26 cellular contexts compared by ENCODE assay signal in the genomic region with DNA sequence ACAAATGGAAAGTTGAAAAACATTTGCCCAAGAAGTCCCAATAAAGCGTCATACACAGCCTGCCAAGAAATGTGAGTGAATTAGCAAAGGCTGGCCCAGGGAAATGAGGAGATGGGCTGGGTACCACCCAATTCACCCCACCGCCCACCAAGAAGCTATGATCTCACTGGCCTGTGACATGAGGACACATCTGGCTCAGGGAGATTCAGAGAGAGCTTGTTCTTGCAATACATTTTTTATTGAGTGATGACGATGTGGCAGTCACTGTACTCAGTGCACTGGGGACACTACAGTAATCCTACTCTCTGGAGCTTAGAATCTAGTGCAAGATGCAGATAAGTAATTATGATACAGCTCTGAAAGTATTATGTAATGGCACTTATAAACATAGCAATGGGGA.
"Had no signal": no experiment of that assay in that cellular context is flagged by ENCODE, and none has a peak within 500 bp of the region (broad histone marks: within the 10 kb centered on the region; RNA-seq: fewer than 3 reads in every experiment).

No MANE protein-coding gene starts in this region.

- H3K27me3 ChIP-seq: colonic mucosa, gastrocnemius medialis, heart right ventricle had no signal

- DNase-seq: activated B cell treated with CpG ODN at 0.5 μM for 24 hours; activated CD4-positive, alpha-beta memory T cell treated with anti-CD3 and anti-CD28 coated beads for 36 hours; activated CD4-positive, alpha-beta T cell treated with anti-CD3 and anti-CD28 coated beads for 48 hours; activated CD4-positive, alpha-beta T cell treated with anti-CD3 and anti-CD28 coated beads, Interleukin-2, amount 50 U/mL, for 1 hour; activated CD8-positive, alpha-beta memory T cell treated with anti-CD3 and anti-CD28 coated beads, Interleukin-2, amount 10 ng/mL, durations not matched to agents 7 days and 5 days; activated CD8-positive, alpha-beta memory T cell treated with anti-CD3 and anti-CD28 coated beads, Interleukin-2, amount 50 U/mL, for 48 hours; activated CD8-positive, alpha-beta T cell treated with anti-CD3 and anti-CD28 coated beads, Interleukin-2, amount 10 ng/mL, durations not matched to agents 7 days and 5 days; activated gamma-delta T cell; activated naive CD4-positive, alpha-beta T cell; activated naive CD4-positive, alpha-beta T cell treated with anti-CD3 and anti-CD28 coated beads, Interleukin-2, amount 10 ng/mL, durations not matched to agents 7 days and 5 days; activated naive CD8-positive, alpha-beta T cell treated with anti-CD3 and anti-CD28 coated beads, Interleukin-2, amount 10 ng/mL, durations not matched to agents 7 days and 5 days; activated T-cell treated with anti-CD3 and anti-CD28 coated beads for 4 hours; activated T-cell treated with anti-CD3 and anti-CD28 coated beads, Interleukin-2, amount 50 U/mL, for 24 hours; activated T-cell treated with anti-CD3 and anti-CD28 coated beads, Interleukin-2, amount 50 U/mL, for 72 hours; colonic mucosa; effector CD8-positive, alpha-beta T cell; foreskin keratinocyte; gastrocnemius medialis; heart right ventricle; T-helper 1 cell; T-helper 17 cell; T1000; WERI-Rb-1 had no signal

- H3K27ac Mint-ChIP-seq: activated B cell treated with CpG ODN at 0.5 μM for 24 hours; activated CD4-positive, alpha-beta memory T cell treated with anti-CD3 and anti-CD28 coated beads for 36 hours; activated CD8-positive, alpha-beta memory T cell treated with anti-CD3 and anti-CD28 coated beads, Interleukin-2, amount 10 ng/mL, durations not matched to agents 7 days and 5 days; activated CD8-positive, alpha-beta T cell treated with anti-CD3 and anti-CD28 coated beads, Interleukin-2, amount 10 ng/mL, durations not matched to agents 7 days and 5 days; activated naive CD4-positive, alpha-beta T cell treated with anti-CD3 and anti-CD28 coated beads, Interleukin-2, amount 10 ng/mL, durations not matched to agents 7 days and 5 days; activated naive CD4-positive, alpha-beta T cell treated with anti-CD3 and anti-CD28 coated beads, Interleukin-2, amount 50 U/mL, for 72 hours; activated naive CD8-positive, alpha-beta T cell treated with anti-CD3 and anti-CD28 coated beads, Interleukin-2, amount 10 ng/mL, durations not matched to agents 7 days and 5 days; activated T-cell treated with anti-CD3 and anti-CD28 coated beads, Interleukin-2, amount 50 U/mL, for 24 hours; activated T-cell treated with anti-CD3 and anti-CD28 coated beads, Interleukin-2, amount 50 U/mL, for 72 hours; T-helper 17 cell; T-helper 2 cell treated with Interferon-gamma antibody and Interleukin-4, amounts not matched to agents 5 μg/mL and 100 μg/mL, for 36 hours had no signal

- H3K27ac ChIP-seq: colonic mucosa, epithelial cell of prostate, foreskin keratinocyte, gastrocnemius medialis, heart right ventricle, WERI-Rb-1 had no signal

- H3K4me3 Mint-ChIP-seq: activated B cell treated with CpG ODN at 0.5 μM for 24 hours; activated CD4-positive, alpha-beta memory T cell treated with anti-CD3 and anti-CD28 coated beads for 36 hours; activated CD8-positive, alpha-beta memory T cell treated with anti-CD3 and anti-CD28 coated beads, Interleukin-2, amount 10 ng/mL, durations not matched to agents 7 days and 5 days; activated CD8-positive, alpha-beta T cell treated with anti-CD3 and anti-CD28 coated beads, Interleukin-2, amount 10 ng/mL, durations not matched to agents 7 days and 5 days; activated naive CD4-positive, alpha-beta T cell treated with anti-CD3 and anti-CD28 coated beads, Interleukin-2, amount 10 ng/mL, durations not matched to agents 7 days and 5 days; activated naive CD8-positive, alpha-beta T cell treated with anti-CD3 and anti-CD28 coated beads, Interleukin-2, amount 10 ng/mL, durations not matched to agents 7 days and 5 days; activated T-cell treated with anti-CD3 and anti-CD28 coated beads, Interleukin-2, amount 50 U/mL, for 24 hours; activated T-cell treated with anti-CD3 and anti-CD28 coated beads, Interleukin-2, amount 50 U/mL, for 72 hours; T-helper 17 cell; T-helper 2 cell treated with Interferon-gamma antibody and Interleukin-4, amounts not matched to agents 5 μg/mL and 100 μg/mL, for 36 hours had no signal

- H3K36me3 Mint-ChIP-seq: activated CD4-positive, alpha-beta memory T cell treated with anti-CD3 and anti-CD28 coated beads for 36 hours; activated CD8-positive, alpha-beta memory T cell treated with anti-CD3 and anti-CD28 coated beads, Interleukin-2, amount 10 ng/mL, durations not matched to agents 7 days and 5 days; activated naive CD4-positive, alpha-beta T cell treated with anti-CD3 and anti-CD28 coated beads, Interleukin-2, amount 10 ng/mL, durations not matched to agents 7 days and 5 days had no signal

- H3K36me3 ChIP-seq: colonic mucosa, gastrocnemius medialis, heart right ventricle, WERI-Rb-1 had no signal

- H3K4me1 ChIP-seq: colonic mucosa, foreskin keratinocyte had no signal

- H3K4me3 ChIP-seq: colonic mucosa, gastrocnemius medialis, heart right ventricle had no signal

- H3K9me3 ChIP-seq: colonic mucosa, gastrocnemius medialis had no signal

- H3K4me1 Mint-ChIP-seq: activated B cell treated with CpG ODN at 0.5 μM for 24 hours; activated CD8-positive, alpha-beta memory T cell treated with anti-CD3 and anti-CD28 coated beads, Interleukin-2, amount 10 ng/mL, durations not matched to agents 7 days and 5 days; activated naive CD4-positive, alpha-beta T cell treated with anti-CD3 and anti-CD28 coated beads, Interleukin-2, amount 10 ng/mL, durations not matched to agents 7 days and 5 days; activated naive CD8-positive, alpha-beta T cell treated with anti-CD3 and anti-CD28 coated beads, Interleukin-2, amount 10 ng/mL, durations not matched to agents 7 days and 5 days; T-helper 17 cell had no signal
